11 cellular contexts compared by ENCODE assay signal in genomic region chr13:83878691-83879410, GRCh38. TPM values are rescaled to one million over a fixed set of nuclear protein-coding genes. Genes with fewer than 3 reads are reported as not detected.
DNase-seq lines count a peak whose midpoint lies in the region; ATAC-seq, FAIRE-seq and TF ChIP-seq lines count a peak whose summit lies in the region.
"Had no signal": no experiment of that assay in that cellular context is flagged by ENCODE, and none has a peak within 500 bp of the region (broad histone marks: within the 10 kb centered on the region; RNA-seq: fewer than 3 reads in every experiment).

No MANE protein-coding gene starts in this region.

- H3K4me3 Mint-ChIP-seq in HFFc6: peak overlapping the region; percentile 90
- H3K4me3 Mint-ChIP-seq in stimulated activated effector memory CD8-positive, alpha-beta T cell treated with anti-CD3 and anti-CD28 coated beads, Interleukin-12 subunit alpha, Interleukin-12 subunit beta, amount 100 ng/mL, for 72 hours: peak overlapping the region; percentile 35

- FAIRE-seq in urothelium cell line (lab: Jason Lieb, UNC): no peak

- no peak for DNase-seq in HFFc6
- DNase-seq in astrocyte of the hippocampus (ENCODE audit: low read depth, low spot score): peak; percentile 6
- DNase-seq in iPS-NIHi11 (ENCODE audit: low spot score): peak; percentile 32
- no peak for DNase-seq in stimulated activated effector memory CD8-positive, alpha-beta T cell treated with anti-CD3 and anti-CD28 coated beads, Interleukin-12 subunit alpha, Interleukin-12 subunit beta, amount 100 ng/mL, for 72 hours (ENCODE audit: low spot score in 2 of 2)
- no peak for DNase-seq in NCI-H510A treated with DMSO at 0.1 percent for 48 hours (lab: John Stamatoyannopoulos, UW)
- no peak for DNase-seq in stimulated activated CD4-positive, alpha-beta T cell treated with anti-CD3 and anti-CD28 coated beads, Interleukin-4, amount 100 ng/mL, for 4 hours
- DNase-seq in urothelium cell line (ENCODE audit: low spot score): no peak
- DNase-seq: central memory CD4-positive, alpha-beta T cell; DND-41; NCI-H1694 treated with DMSO at 0.1 percent for 48 hours had no signal

- peaks cover 9% of the 10 kb centered on the region; the same call in 1 of the 2 replicates for H3K9me3 Mint-ChIP-seq in HFFc6
- H3K9me3 Mint-ChIP-seq in stimulated activated effector memory CD8-positive, alpha-beta T cell treated with anti-CD3 and anti-CD28 coated beads, Interleukin-12 subunit alpha, Interleukin-12 subunit beta, amount 100 ng/mL, for 72 hours: no peaks in the 10 kb centered on the region

- no peak for TF ChIP-seq CTCF in HFFc6 (IDR thresholded peaks at IDR 0.05)

- H3K27me3 Mint-ChIP-seq in HFFc6 (ENCODE audit: insufficient read depth): peaks cover 7% of the 10 kb centered on the region; the same call in 1 of the 2 replicates

- peaks cover 94% of the 10 kb centered on the region for H3K4me1 Mint-ChIP-seq in HFFc6 (ENCODE audit: low read depth)
- peaks cover 22% of the 10 kb centered on the region for H3K4me1 Mint-ChIP-seq in stimulated activated effector memory CD8-positive, alpha-beta T cell treated with anti-CD3 and anti-CD28 coated beads, Interleukin-12 subunit alpha, Interleukin-12 subunit beta, amount 100 ng/mL, for 72 hours

- no peak for ATAC-seq in stimulated activated effector memory CD8-positive, alpha-beta T cell treated with anti-CD3 and anti-CD28 coated beads, Interleukin-12 subunit alpha, Interleukin-12 subunit beta, amount 100 ng/mL, for 72 hours
- ATAC-seq: activated CD4-positive, CD25-positive, alpha-beta regulatory T cell treated with anti-CD3 and anti-CD28 coated beads, Interleukin-2, amount 50 U/mL, for 24 hours had no signal

- H3K36me3 Mint-ChIP-seq in HFFc6 (ENCODE audit: low read depth): peaks cover 27% of the 10 kb centered on the region
- no peaks in the 10 kb centered on the region for H3K36me3 Mint-ChIP-seq in stimulated activated effector memory CD8-positive, alpha-beta T cell treated with anti-CD3 and anti-CD28 coated beads, Interleukin-12 subunit alpha, Interleukin-12 subunit beta, amount 100 ng/mL, for 72 hours

- H3K27ac Mint-ChIP-seq in HFFc6: peak overlapping the region; percentile 67
- no peak overlapping the region for H3K27ac Mint-ChIP-seq in stimulated activated effector memory CD8-positive, alpha-beta T cell treated with anti-CD3 and anti-CD28 coated beads, Interleukin-12 subunit alpha, Interleukin-12 subunit beta, amount 100 ng/mL, for 72 hours

RNA-seq across cellular contexts. Expression of gene SLITRK1, which starts 3.4 kb away (rescaled TPM):
- 10 to 100 TPM in 5 of 6 experiments, 1 to 10 TPM in 1; 9.1 to 23.2 (median 11.1) TPM for total RNA-seq in HFFc6 (2021; fragmentation: NEBNext Ultra II Directional; extraction: Animal tissue kit (Norgen Biotek cat#: 25700))

Comparison
In these comparisons a context has a peak if more than half of its experiments do, and no peak if none do; other contexts are left out.
1. DNase-seq: peak in astrocyte of the hippocampus (single experiment) and iPS-NIHi11 (single experiment); none in HFFc6 (single experiment), stimulated activated effector memory CD8-positive, alpha-beta T cell treated with anti-CD3 and anti-CD28 coated beads, Interleukin-12 subunit alpha, Interleukin-12 subunit beta, amount 100 ng/mL, for 72 hours (0 of 2), NCI-H510A treated with DMSO at 0.1 percent for 48 hours (single experiment), stimulated activated CD4-positive, alpha-beta T cell treated with anti-CD3 and anti-CD28 coated beads, Interleukin-4, amount 100 ng/mL, for 4 hours (0 of 2) and urothelium cell line (single experiment).